ENCODE assay signal across 2 cellular contexts in the genomic region with DNA sequence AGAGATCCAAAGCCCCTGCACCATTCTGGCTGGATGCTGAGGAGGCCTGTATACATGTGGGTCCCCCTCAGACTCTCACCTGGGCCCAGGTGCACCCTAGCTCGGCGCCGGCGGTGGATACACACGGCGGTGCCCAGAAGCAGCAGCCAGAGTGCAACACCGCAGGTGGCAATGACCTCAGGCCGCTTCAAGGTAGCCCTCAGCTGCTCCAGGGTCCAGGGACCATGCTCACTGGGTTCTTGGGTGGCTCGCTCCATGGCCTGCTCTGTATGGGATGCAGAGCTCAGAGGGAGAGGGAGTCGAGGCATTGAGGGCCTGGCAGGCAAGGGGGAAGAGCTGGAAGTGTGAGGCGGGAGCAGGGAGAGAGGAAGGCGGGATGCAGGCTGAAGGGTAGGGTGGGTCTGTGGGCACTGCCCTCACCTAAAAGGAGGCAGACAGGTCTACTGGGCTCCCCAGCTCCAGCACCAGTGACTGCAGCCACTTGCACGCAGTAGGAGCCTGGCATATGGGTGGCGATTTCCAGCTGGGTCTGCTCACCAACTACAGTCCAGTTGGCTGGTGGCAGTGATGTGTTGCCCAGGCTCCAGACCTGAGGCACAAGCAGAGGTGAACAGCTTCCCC.
TF ChIP-seq lines count a peak whose summit lies in the region.

No MANE protein-coding gene starts in this region.

TF ChIP-seq in SK-N-SH, 30 proteins besides CTCF, POLR2A, EP300 and RAD21:
- TF ChIP-seq NFIC (IDR thresholded peaks at IDR 0.05; ENCODE audit: borderline replicate concordance), result no peak
- TF ChIP-seq EZH2phosphoT487 (IDR thresholded peaks at IDR 0.05; ENCODE audit: borderline replicate concordance, low read depth), result no peak
- TF ChIP-seq, protein P1, sequence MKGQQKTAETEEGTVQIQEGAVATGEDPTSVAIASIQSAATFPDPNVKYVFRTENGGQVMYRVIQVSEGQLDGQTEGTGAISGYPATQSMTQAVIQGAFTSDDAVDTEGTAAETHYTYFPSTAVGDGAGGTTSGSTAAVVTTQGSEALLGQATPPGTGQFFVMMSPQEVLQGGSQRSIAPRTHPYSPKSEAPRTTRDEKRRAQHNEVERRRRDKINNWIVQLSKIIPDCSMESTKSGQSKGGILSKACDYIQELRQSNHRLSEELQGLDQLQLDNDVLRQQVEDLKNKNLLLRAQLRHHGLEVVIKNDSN (IDR thresholded peaks at IDR 0.05; ENCODE audit: borderline replicate concordance, low read depth), result no peak
- no peak for TF ChIP-seq FOXM1 (IDR thresholded peaks at IDR 0.05; ENCODE audit: low read depth)
- TF ChIP-seq POLR2AphosphoS5 (IDR thresholded peaks at IDR 0.05; ENCODE audit: low read depth, low read length), result no peak
- TF ChIP-seq MXI1 (IDR thresholded peaks at IDR 0.05; ENCODE audit: low read depth, low read length), result no peak
- TF ChIP-seq ELF1 (IDR thresholded peaks at IDR 0.05), result no peak
- TF ChIP-seq YY1 (IDR thresholded peaks at IDR 0.05; ENCODE audit: low read depth), result no peak
- TF ChIP-seq GABPA (IDR thresholded peaks at IDR 0.05; ENCODE audit: low read depth), result no peak
- TF ChIP-seq, protein P2, sequence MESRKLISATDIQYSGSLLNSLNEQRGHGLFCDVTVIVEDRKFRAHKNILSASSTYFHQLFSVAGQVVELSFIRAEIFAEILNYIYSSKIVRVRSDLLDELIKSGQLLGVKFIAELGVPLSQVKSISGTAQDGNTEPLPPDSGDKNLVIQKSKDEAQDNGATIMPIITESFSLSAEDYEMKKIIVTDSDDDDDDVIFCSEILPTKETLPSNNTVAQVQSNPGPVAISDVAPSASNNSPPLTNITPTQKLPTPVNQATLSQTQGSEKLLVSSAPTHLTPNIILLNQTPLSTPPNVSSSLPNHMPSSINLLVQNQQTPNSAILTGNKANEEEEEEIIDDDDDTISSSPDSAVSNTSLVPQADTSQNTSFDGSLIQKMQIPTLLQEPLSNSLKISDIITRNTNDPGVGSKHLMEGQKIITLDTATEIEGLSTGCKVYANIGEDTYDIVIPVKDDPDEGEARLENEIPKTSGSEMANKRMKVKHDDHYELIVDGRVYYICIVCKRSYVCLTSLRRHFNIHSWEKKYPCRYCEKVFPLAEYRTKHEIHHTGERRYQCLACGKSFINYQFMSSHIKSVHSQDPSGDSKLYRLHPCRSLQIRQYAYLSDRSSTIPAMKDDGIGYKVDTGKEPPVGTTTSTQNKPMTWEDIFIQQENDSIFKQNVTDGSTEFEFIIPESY (IDR thresholded peaks at IDR 0.05; ENCODE audit: borderline replicate concordance, low read depth), result no peak
- TF ChIP-seq, protein P3, sequence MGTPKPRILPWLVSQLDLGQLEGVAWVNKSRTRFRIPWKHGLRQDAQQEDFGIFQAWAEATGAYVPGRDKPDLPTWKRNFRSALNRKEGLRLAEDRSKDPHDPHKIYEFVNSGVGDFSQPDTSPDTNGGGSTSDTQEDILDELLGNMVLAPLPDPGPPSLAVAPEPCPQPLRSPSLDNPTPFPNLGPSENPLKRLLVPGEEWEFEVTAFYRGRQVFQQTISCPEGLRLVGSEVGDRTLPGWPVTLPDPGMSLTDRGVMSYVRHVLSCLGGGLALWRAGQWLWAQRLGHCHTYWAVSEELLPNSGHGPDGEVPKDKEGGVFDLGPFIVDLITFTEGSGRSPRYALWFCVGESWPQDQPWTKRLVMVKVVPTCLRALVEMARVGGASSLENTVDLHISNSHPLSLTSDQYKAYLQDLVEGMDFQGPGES (IDR thresholded peaks at IDR 0.05; ENCODE audit: low read depth, low read length), result no peak
- no peak for TF ChIP-seq FOXJ3 (CRISPR knock-in tag; IDR thresholded peaks at IDR 0.05)
- TF ChIP-seq, protein P4, sequence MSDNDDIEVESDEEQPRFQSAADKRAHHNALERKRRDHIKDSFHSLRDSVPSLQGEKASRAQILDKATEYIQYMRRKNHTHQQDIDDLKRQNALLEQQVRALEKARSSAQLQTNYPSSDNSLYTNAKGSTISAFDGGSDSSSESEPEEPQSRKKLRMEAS (IDR thresholded peaks at IDR 0.05; ENCODE audit: low read depth), result no peak
- TF ChIP-seq TEAD4 (IDR thresholded peaks at IDR 0.05; ENCODE audit: borderline replicate concordance, insufficient read depth), result no peak
- TF ChIP-seq, protein P5, sequence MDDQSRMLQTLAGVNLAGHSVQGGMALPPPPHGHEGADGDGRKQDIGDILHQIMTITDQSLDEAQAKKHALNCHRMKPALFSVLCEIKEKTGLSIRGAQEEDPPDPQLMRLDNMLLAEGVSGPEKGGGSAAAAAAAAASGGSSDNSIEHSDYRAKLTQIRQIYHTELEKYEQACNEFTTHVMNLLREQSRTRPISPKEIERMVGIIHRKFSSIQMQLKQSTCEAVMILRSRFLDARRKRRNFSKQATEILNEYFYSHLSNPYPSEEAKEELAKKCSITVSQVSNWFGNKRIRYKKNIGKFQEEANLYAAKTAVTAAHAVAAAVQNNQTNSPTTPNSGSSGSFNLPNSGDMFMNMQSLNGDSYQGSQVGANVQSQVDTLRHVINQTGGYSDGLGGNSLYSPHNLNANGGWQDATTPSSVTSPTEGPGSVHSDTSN (IDR thresholded peaks at IDR 0.05), result no peak
- TF ChIP-seq, protein P6, sequence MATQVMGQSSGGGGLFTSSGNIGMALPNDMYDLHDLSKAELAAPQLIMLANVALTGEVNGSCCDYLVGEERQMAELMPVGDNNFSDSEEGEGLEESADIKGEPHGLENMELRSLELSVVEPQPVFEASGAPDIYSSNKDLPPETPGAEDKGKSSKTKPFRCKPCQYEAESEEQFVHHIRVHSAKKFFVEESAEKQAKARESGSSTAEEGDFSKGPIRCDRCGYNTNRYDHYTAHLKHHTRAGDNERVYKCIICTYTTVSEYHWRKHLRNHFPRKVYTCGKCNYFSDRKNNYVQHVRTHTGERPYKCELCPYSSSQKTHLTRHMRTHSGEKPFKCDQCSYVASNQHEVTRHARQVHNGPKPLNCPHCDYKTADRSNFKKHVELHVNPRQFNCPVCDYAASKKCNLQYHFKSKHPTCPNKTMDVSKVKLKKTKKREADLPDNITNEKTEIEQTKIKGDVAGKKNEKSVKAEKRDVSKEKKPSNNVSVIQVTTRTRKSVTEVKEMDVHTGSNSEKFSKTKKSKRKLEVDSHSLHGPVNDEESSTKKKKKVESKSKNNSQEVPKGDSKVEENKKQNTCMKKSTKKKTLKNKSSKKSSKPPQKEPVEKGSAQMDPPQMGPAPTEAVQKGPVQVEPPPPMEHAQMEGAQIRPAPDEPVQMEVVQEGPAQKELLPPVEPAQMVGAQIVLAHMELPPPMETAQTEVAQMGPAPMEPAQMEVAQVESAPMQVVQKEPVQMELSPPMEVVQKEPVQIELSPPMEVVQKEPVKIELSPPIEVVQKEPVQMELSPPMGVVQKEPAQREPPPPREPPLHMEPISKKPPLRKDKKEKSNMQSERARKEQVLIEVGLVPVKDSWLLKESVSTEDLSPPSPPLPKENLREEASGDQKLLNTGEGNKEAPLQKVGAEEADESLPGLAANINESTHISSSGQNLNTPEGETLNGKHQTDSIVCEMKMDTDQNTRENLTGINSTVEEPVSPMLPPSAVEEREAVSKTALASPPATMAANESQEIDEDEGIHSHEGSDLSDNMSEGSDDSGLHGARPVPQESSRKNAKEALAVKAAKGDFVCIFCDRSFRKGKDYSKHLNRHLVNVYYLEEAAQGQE (IDR thresholded peaks at IDR 0.05; ENCODE audit: low read depth, low read length), result no peak
- no peak for TF ChIP-seq SIN3A (IDR thresholded peaks at IDR 0.05; ENCODE audit: borderline replicate concordance, low read depth, low read length)
- TF ChIP-seq RXRA (IDR thresholded peaks at IDR 0.05; ENCODE audit: borderline replicate concordance, low read depth), result no peak
- no peak for TF ChIP-seq CHD2 (IDR thresholded peaks at IDR 0.05; ENCODE audit: low read length, partially characterized antibody)
- TF ChIP-seq NRF1 (IDR thresholded peaks at IDR 0.05; ENCODE audit: low read depth, low read length), result no peak

TF ChIP-seq in SK-N-SH treated with all-trans-retinoic acid at 6 μM for 48 hours, 23 proteins besides CTCF, POLR2A, EP300 and RAD21:
- TF ChIP-seq CSDC2 (CRISPR knock-in tag; IDR thresholded peaks at IDR 0.05), result no peak
- TF ChIP-seq, protein P7, sequence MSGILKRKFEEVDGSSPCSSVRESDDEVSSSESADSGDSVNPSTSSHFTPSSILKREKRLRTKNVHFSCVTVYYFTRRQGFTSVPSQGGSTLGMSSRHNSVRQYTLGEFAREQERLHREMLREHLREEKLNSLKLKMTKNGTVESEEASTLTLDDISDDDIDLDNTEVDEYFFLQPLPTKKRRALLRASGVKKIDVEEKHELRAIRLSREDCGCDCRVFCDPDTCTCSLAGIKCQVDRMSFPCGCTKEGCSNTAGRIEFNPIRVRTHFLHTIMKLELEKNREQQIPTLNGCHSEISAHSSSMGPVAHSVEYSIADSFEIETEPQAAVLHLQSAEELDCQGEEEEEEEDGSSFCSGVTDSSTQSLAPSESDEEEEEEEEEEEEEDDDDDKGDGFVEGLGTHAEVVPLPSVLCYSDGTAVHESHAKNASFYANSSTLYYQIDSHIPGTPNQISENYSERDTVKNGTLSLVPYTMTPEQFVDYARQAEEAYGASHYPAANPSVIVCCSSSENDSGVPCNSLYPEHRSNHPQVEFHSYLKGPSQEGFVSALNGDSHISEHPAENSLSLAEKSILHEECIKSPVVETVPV (CRISPR knock-in tag; IDR thresholded peaks at IDR 0.05), result no peak
- no peak for TF ChIP-seq RARB (CRISPR knock-in tag; IDR thresholded peaks at IDR 0.05)
- no peak for TF ChIP-seq GLIS3 (CRISPR knock-in tag; IDR thresholded peaks at IDR 0.05)
- TF ChIP-seq ESRRG (CRISPR knock-in tag; IDR thresholded peaks at IDR 0.05), result no peak
- TF ChIP-seq ZNF565 (CRISPR knock-in tag; conservative IDR thresholded peaks at IDR 0.05; ENCODE audit: low read depth), result no peak
- TF ChIP-seq, protein P8, sequence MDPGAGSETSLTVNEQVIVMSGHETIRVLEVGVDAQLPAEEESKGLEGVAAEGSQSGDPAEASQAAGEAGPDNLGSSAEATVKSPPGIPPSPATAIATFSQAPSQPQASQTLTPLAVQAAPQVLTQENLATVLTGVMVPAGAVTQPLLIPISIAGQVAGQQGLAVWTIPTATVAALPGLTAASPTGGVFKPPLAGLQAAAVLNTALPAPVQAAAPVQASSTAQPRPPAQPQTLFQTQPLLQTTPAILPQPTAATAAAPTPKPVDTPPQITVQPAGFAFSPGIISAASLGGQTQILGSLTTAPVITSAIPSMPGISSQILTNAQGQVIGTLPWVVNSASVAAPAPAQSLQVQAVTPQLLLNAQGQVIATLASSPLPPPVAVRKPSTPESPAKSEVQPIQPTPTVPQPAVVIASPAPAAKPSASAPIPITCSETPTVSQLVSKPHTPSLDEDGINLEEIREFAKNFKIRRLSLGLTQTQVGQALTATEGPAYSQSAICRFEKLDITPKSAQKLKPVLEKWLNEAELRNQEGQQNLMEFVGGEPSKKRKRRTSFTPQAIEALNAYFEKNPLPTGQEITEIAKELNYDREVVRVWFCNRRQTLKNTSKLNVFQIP (CRISPR knock-in tag; IDR thresholded peaks at IDR 0.05; ENCODE audit: borderline replicate concordance, low read depth), result no peak
- TF ChIP-seq SNAI2 (CRISPR knock-in tag; IDR thresholded peaks at IDR 0.05), result no peak
- no peak for TF ChIP-seq ZFP30 (CRISPR knock-in tag; IDR thresholded peaks at IDR 0.05)
- no peak for TF ChIP-seq ZNF70 (CRISPR knock-in tag; IDR thresholded peaks at IDR 0.05)
- TF ChIP-seq, protein P9, sequence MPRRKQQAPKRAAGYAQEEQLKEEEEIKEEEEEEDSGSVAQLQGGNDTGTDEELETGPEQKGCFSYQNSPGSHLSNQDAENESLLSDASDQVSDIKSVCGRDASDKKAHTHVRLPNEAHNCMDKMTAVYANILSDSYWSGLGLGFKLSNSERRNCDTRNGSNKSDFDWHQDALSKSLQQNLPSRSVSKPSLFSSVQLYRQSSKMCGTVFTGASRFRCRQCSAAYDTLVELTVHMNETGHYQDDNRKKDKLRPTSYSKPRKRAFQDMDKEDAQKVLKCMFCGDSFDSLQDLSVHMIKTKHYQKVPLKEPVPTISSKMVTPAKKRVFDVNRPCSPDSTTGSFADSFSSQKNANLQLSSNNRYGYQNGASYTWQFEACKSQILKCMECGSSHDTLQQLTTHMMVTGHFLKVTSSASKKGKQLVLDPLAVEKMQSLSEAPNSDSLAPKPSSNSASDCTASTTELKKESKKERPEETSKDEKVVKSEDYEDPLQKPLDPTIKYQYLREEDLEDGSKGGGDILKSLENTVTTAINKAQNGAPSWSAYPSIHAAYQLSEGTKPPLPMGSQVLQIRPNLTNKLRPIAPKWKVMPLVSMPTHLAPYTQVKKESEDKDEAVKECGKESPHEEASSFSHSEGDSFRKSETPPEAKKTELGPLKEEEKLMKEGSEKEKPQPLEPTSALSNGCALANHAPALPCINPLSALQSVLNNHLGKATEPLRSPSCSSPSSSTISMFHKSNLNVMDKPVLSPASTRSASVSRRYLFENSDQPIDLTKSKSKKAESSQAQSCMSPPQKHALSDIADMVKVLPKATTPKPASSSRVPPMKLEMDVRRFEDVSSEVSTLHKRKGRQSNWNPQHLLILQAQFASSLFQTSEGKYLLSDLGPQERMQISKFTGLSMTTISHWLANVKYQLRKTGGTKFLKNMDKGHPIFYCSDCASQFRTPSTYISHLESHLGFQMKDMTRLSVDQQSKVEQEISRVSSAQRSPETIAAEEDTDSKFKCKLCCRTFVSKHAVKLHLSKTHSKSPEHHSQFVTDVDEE (CRISPR knock-in tag; IDR thresholded peaks at IDR 0.05), result no peak
